30 cellular contexts compared by ENCODE assay signal in the genomic region with DNA sequence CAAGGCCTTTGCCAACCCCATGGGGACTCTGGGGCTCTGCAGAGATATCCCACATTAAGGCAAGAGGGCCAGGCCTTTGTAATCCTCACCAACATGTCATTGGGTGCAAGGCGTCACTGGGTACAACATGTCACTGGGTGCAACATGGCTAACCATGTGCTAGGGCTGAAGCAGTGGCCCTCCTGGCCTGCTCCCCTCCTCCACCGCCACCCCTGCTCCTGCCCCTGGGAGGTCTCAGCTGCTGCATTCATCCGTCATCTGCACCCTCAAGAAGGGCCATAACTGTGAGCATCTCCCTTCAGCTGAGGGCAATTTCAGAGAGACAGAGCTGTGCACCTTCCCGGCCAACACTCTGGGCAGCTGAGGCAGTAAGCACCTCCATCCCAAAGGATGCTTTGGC. TPM values are rescaled to one million over a fixed set of nuclear protein-coding genes. Genes with fewer than 3 reads are reported as not detected.
"Had no signal": no experiment of that assay in that cellular context is flagged by ENCODE, and none has a peak within 500 bp of the region (broad histone marks: within the 10 kb centered on the region; RNA-seq: fewer than 3 reads in every experiment).

No MANE protein-coding gene starts in this region.

- H3K4me2 ChIP-seq: hepatocyte, smooth muscle cell had no signal

- H3K9me3 Mint-ChIP-seq: naive thymus-derived CD8-positive, alpha-beta T cell; stimulated activated naive B cell treated with anti-CD40 and anti-IgM and Interleukin-4, amounts not matched to agents 10 μg/mL and 1 μg/mL and 100 μg/mL, for 72 hours had no signal

- H3K4me1 ChIP-seq: left lung, lower lobe of right lung, upper lobe of left lung had no signal

- H3K27me3 ChIP-seq: hepatocyte, pancreas, right atrium auricular region, right lobe of liver, testis, thyroid gland, transverse colon, upper lobe of left lung, vagina had no signal

- H3K4me3 ChIP-seq: heart right ventricle, hepatocyte, left lung, lower lobe of right lung, pancreas, right atrium auricular region, smooth muscle cell, stomach, testis, thyroid gland, transverse colon, upper lobe of left lung, vagina had no signal

- H3K36me3 ChIP-seq: heart right ventricle, left lung, lower lobe of right lung, pancreas, right atrium auricular region, right lobe of liver, stomach, thyroid gland, transverse colon, upper lobe of left lung, vagina had no signal

- H3K27ac ChIP-seq: heart right ventricle, left lung, lower lobe of right lung, pancreas, right atrium auricular region, stomach, testis, transverse colon, upper lobe of left lung, vagina had no signal

- H3K4me1 Mint-ChIP-seq: naive thymus-derived CD8-positive, alpha-beta T cell; stimulated activated naive B cell treated with anti-CD40 and anti-IgM and Interleukin-4, amounts not matched to agents 10 μg/mL and 1 μg/mL and 100 μg/mL, for 72 hours had no signal

- H3K79me2 ChIP-seq: hepatocyte had no signal

- FAIRE-seq: keratinocyte, pancreas had no signal

- H3K4me3 Mint-ChIP-seq: naive thymus-derived CD8-positive, alpha-beta T cell; nephron progenitor cell; stimulated activated naive B cell treated with anti-CD40 and anti-IgM and Interleukin-4, amounts not matched to agents 10 μg/mL and 1 μg/mL and 100 μg/mL, for 72 hours had no signal

- ATAC-seq: heart right ventricle; left colon; left lung; lower lobe of right lung; naive thymus-derived CD8-positive, alpha-beta T cell; stimulated activated naive B cell treated with anti-CD40 and anti-IgM and Interleukin-4, amounts not matched to agents 10 μg/mL and 1 μg/mL and 100 μg/mL, for 72 hours; stimulated activated naive CD8-positive, alpha-beta T cell treated with anti-CD3 and anti-CD28 coated beads, Interleukin-15, Interleukin-2, amounts not matched to agents 100 U/mL and 50 U/mL, for 24 hours had no signal

- H3K9me3 ChIP-seq: heart right ventricle, left lung, lower lobe of right lung, pancreas, right atrium auricular region, right lobe of liver, stomach, testis, thyroid gland, transverse colon, upper lobe of left lung, vagina had no signal

- H3K27ac Mint-ChIP-seq: nephron progenitor cell; stimulated activated naive B cell treated with anti-CD40 and anti-IgM and Interleukin-4, amounts not matched to agents 10 μg/mL and 1 μg/mL and 100 μg/mL, for 72 hours had no signal

- H3K36me3 Mint-ChIP-seq: naive thymus-derived CD8-positive, alpha-beta T cell; stimulated activated naive B cell treated with anti-CD40 and anti-IgM and Interleukin-4, amounts not matched to agents 10 μg/mL and 1 μg/mL and 100 μg/mL, for 72 hours had no signal

- H2AFZ ChIP-seq: hepatocyte had no signal

- DNase-seq: heart right ventricle; left lung; lower lobe of right lung; mammary epithelial cell; mesenchymal stem cell; naive thymus-derived CD8-positive, alpha-beta T cell; nephron progenitor cell; nucleus accumbens; pancreas; stimulated activated CD4-positive, alpha-beta T cell treated with anti-CD3 and anti-CD28 coated beads, Interleukin-12 subunit alpha, Interleukin-12 subunit beta, amount 100 ng/mL, for 4 hours; stimulated activated CD4-positive, alpha-beta T cell treated with anti-CD3 and anti-CD28 coated beads, Interleukin-15, amount 100 ng/mL, for 24 hours; stimulated activated CD4-positive, alpha-beta T cell treated with anti-CD3 and anti-CD28 coated beads, Interleukin-2, amount 100 ng/mL, for 24 hours; stimulated activated CD4-positive, alpha-beta T cell treated with anti-CD3 and anti-CD28 coated beads, Interleukin-4, amount 100 ng/mL, for 1 hour; stimulated activated naive B cell treated with anti-CD40 and anti-IgM and Interleukin-4, amounts not matched to agents 10 μg/mL and 1 μg/mL and 100 μg/mL, for 72 hours; stimulated activated naive CD8-positive, alpha-beta T cell treated with anti-CD3 and anti-CD28 coated beads, Interleukin-15, Interleukin-2, amounts not matched to agents 100 U/mL and 50 U/mL, for 24 hours; stomach; testis; thyroid gland; transverse colon; upper lobe of left lung had no signal

RNA-seq across cellular contexts. Expression of a gene that starts 45.8 kb away (rescaled TPM):
- total RNA-seq: hepatocyte; liver; naive thymus-derived CD8-positive, alpha-beta T cell; pulmonary artery endothelial cell; right atrium auricular region; right lobe of liver; skeletal muscle tissue had no signal
- polyA plus RNA-seq: hepatocyte, liver, smooth muscle cell had no signal

RNA-seq across cellular contexts. Expression of a gene that starts 56.3 kb away (rescaled TPM):
- total RNA-seq: naive thymus-derived CD8-positive, alpha-beta T cell; pulmonary artery endothelial cell had no signal
- polyA plus RNA-seq: naive thymus-derived CD8-positive, alpha-beta T cell had no signal
